Comparison of ENCODE assay signal across 10 cellular contexts in genomic region chr3:147298511-147298982, GRCh38.
DNase-seq lines count a peak whose midpoint lies in the region; ATAC-seq and TF ChIP-seq lines count a peak whose summit lies in the region.
"Had no signal": no experiment of that assay in that cellular context is flagged by ENCODE, and none has a peak within 500 bp of the region (broad histone marks: within the 10 kb centered on the region; RNA-seq: fewer than 3 reads in every experiment).

No MANE protein-coding gene starts in this region.

- H2AFZ ChIP-seq in smooth muscle cell (ENCODE audit: low read depth): peak overlapping the region; percentile 14

- TF ChIP-seq CTCF in right atrium auricular region (IDR thresholded peaks at IDR 0.05) (no peak), smooth muscle cell (IDR thresholded peaks at IDR 0.05; ENCODE audit: borderline replicate concordance, insufficient read depth, poor library complexity, severe bottlenecking) (no peak)

- H4K20me1 ChIP-seq in smooth muscle cell (ENCODE audit: low read depth): no peaks in the 10 kb centered on the region

- no peaks in the 10 kb centered on the region for H3F3A ChIP-seq in smooth muscle cell (ENCODE audit: low read depth)

- no peaks in the 10 kb centered on the region for H3K9me3 ChIP-seq in right atrium auricular region
- no peaks in the 10 kb centered on the region for H3K9me3 ChIP-seq in smooth muscle cell (replicated peaks; ENCODE audit: low read depth)

- H3K27me3 ChIP-seq in right atrium auricular region (no peaks in the 10 kb centered on the region), smooth muscle cell (ENCODE audit: low read depth) (no peaks in the 10 kb centered on the region)

- DNase-seq in Right ventricle myocardium superior (no peak), right atrium auricular region (ENCODE audit: low spot score) (no peak), T1000 (lab: John Stamatoyannopoulos, UW) (peak; percentile 57), glomerular visceral epithelial cell (ENCODE audit: extremely low spot score) (peak; percentile 41), smooth muscle cell (lab: John Stamatoyannopoulos, UW; ENCODE audit: unreplicated experiment) (no peak), SIG-M5 (lab: John Stamatoyannopoulos, UW) (no peak)
- no peak for DNase-seq in central memory CD4-positive, alpha-beta T cell
- DNase-seq: activated CD4-positive, alpha-beta T cell treated with anti-CD3 and anti-CD28 coated beads for 1 hour; NCI-H2029 treated with DMSO at 0.1 percent for 48 hours had no signal

- WGBS in smooth muscle cell (ENCODE audit: low lambda C conversion rate): 22% methylated on average over 4 of the region's 4 CpGs

- H3K9ac ChIP-seq in smooth muscle cell (ENCODE audit: low read depth): peak overlapping the region; percentile 73

- intact Hi-C loops in Right ventricle myocardium superior (cut with DNase I): no loop called here

- H3K36me3 ChIP-seq in right atrium auricular region: no peaks in the 10 kb centered on the region
- H3K36me3 ChIP-seq in smooth muscle cell (ENCODE audit: low read depth): no peaks in the 10 kb centered on the region

- peaks cover 0 to 9% of the 10 kb centered on the region in 2 donors for H3K4me1 ChIP-seq in right atrium auricular region
- H3K4me1 ChIP-seq in smooth muscle cell (ENCODE audit: low read depth): peaks cover 6% of the 10 kb centered on the region

- H3K4me3 ChIP-seq in right atrium auricular region: no peak overlapping the region
- no peak overlapping the region for H3K4me3 ChIP-seq in smooth muscle cell

- H3K27ac ChIP-seq in right atrium auricular region: no peak overlapping the region
- H3K27ac ChIP-seq in smooth muscle cell (ENCODE audit: low read depth): peak overlapping the region; percentile 88

- H3K79me2 ChIP-seq in smooth muscle cell (ENCODE audit: low read depth): no peaks in the 10 kb centered on the region

- H3K4me2 ChIP-seq in smooth muscle cell: peak overlapping the region; percentile 23

- peak; percentile 73 for ATAC-seq in Right ventricle myocardium superior (ENCODE audit: poor library complexity)
- ATAC-seq in activated CD4-positive, CD25-positive, alpha-beta regulatory T cell treated with anti-CD3 and anti-CD28 coated beads, Interleukin-2, amount 50 U/mL, for 24 hours: no peak

Comparison
In these comparisons a context has a peak if more than half of its experiments do, and no peak if none do; other contexts are left out.
1. DNase-seq: peak in T1000 (single experiment) and glomerular visceral epithelial cell (single experiment); none in Right ventricle myocardium superior (single experiment), right atrium auricular region (single experiment), smooth muscle cell (single experiment), central memory CD4-positive, alpha-beta T cell (single experiment) and SIG-M5 (single experiment).